Comparison of ENCODE assay signal across 13 cellular contexts in the genomic region with DNA sequence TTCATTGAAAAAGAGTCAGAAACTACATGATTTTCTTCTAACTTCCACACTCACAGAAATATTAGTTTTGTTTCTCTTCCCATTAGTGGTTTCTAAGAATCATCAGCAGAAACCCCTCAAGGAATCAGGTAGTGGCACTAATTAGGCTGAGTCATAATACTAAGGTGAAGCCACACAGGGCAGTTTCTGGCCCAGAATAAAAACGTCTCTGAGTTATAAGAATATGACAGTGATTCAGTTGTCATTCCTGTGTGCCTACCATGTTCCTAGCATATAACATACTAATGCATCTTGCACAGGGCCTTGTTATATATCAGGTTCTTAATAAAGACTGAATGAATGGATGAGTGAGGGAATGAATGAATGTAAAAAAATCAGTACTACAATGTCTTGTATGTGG.
DNase-seq lines count a peak whose midpoint lies in the region; ATAC-seq and TF ChIP-seq lines count a peak whose summit lies in the region.
"Had no signal": no experiment of that assay in that cellular context is flagged by ENCODE, and none has a peak within 500 bp of the region (broad histone marks: within the 10 kb centered on the region; RNA-seq: fewer than 3 reads in every experiment).

No MANE protein-coding gene starts in this region.

- no peaks in the 10 kb centered on the region for H3K4me1 ChIP-seq in foreskin keratinocyte
- H3K4me1 ChIP-seq: SJSA1 had no signal

- no peaks in the 10 kb centered on the region for H3K27me3 ChIP-seq in foreskin keratinocyte
- H3K27me3 ChIP-seq: SJSA1 had no signal

- no peak for TF ChIP-seq CTCF in foreskin keratinocyte (conservative IDR thresholded peaks at IDR 0.05)

- ATAC-seq in GM18870 (IDR thresholded peaks at IDR 0.05; ENCODE audit: unreplicated experiment) (peak; percentile 65), GM21528 (IDR thresholded peaks at IDR 0.05; ENCODE audit: low FRiP score, unreplicated experiment) (peak; percentile 62), HG03066 (IDR thresholded peaks at IDR 0.05; ENCODE audit: low read depth, unreplicated experiment) (peak; percentile 56), foreskin keratinocyte (peak; percentile 33), left lobe of liver (no peak)

- DNase-seq in foreskin keratinocyte, result no peak
- no peak for DNase-seq in HK-2 (ENCODE audit: unreplicated experiment)
- DNase-seq in left lobe of liver (ENCODE audit: low spot score), result no peak
- no peak for DNase-seq in NCI-H82 treated with DMSO at 0.1 percent for 48 hours (lab: John Stamatoyannopoulos, UW; ENCODE audit: unreplicated experiment)
- no peak for DNase-seq in SW 1271 (lab: John Stamatoyannopoulos, UW)
- DNase-seq: activated CD4-positive, alpha-beta T cell treated with anti-CD3 and anti-CD28 coated beads for 1 hour; activated effector memory CD4-positive, alpha-beta T cell treated with Interleukin-2 at 50 U/mL for 16 hours; NCI-H1417 treated with DMSO at 0.1 percent for 48 hours; NCI-H748 treated with DMSO at 0.1 percent for 48 hours had no signal

- no peak overlapping the region for H3K27ac ChIP-seq in foreskin keratinocyte
- H3K27ac ChIP-seq: SJSA1 had no signal
